Comparison of ENCODE assay signal across 26 cellular contexts in genomic region chr9:71128796-71129195, GRCh38. TPM values are rescaled to one million over a fixed set of nuclear protein-coding genes. Genes with fewer than 3 reads are reported as not detected.
"Had no signal": no experiment of that assay in that cellular context is flagged by ENCODE, and none has a peak within 500 bp of the region (broad histone marks: within the 10 kb centered on the region; RNA-seq: fewer than 3 reads in every experiment).

No MANE protein-coding gene starts in this region.

- DNase-seq: colonic mucosa; cortex of kidney; effector CD8-positive, alpha-beta T cell; effector memory CD8-positive, alpha-beta T cell; endodermal cell; erythroblast; esophagus squamous epithelium; foreskin fibroblast; foreskin melanocyte; gastrocnemius medialis; glutamatergic neuron; head of caudate nucleus; heart right ventricle; hippocampal formation; left cardiac atrium; left lung; left ventricle myocardium superior; lower lobe of right lung; mesenchymal stem cell; mucosa of descending colon; naive B cell had no signal

- H3K4me3 Mint-ChIP-seq: dendritic cell treated with granulocyte-macrophage colony-stimulating factor and Interleukin-4, amounts not matched to agents 40 ng/mL and 50 ng/mL, for 4 days; effector memory CD8-positive, alpha-beta T cell; endodermal cell; mesothelial cell of epicardium; naive B cell had no signal

- H3K27me3 Mint-ChIP-seq: dendritic cell treated with granulocyte-macrophage colony-stimulating factor and Interleukin-4, amounts not matched to agents 40 ng/mL and 50 ng/mL, for 4 days; naive B cell had no signal

- ATAC-seq: effector memory CD8-positive, alpha-beta T cell; esophagus mucosa; gastrocnemius medialis; heart right ventricle; left cardiac atrium; left lung; left ventricle myocardium superior; lower lobe of right lung; mucosa of descending colon had no signal

- H3K9me3 Mint-ChIP-seq: effector memory CD8-positive, alpha-beta T cell; endodermal cell; mesothelial cell of epicardium had no signal

- H3K36me3 Mint-ChIP-seq: mesothelial cell of epicardium, naive B cell had no signal

- H3K4me1 Mint-ChIP-seq: naive B cell had no signal

- H3K27ac Mint-ChIP-seq: dendritic cell treated with granulocyte-macrophage colony-stimulating factor and Interleukin-4, amounts not matched to agents 40 ng/mL and 50 ng/mL, for 4 days; effector memory CD8-positive, alpha-beta T cell; endodermal cell; mesothelial cell of epicardium; naive B cell had no signal

RNA-seq across cellular contexts. Expression of gene TRPM3, which starts 7.4 kb away (rescaled TPM):
- total RNA-seq: esophagus mucosa, glomerular endothelial cell, kidney epithelial cell had no signal
